ENCODE assay signal across 22 cellular contexts in the genomic region with DNA sequence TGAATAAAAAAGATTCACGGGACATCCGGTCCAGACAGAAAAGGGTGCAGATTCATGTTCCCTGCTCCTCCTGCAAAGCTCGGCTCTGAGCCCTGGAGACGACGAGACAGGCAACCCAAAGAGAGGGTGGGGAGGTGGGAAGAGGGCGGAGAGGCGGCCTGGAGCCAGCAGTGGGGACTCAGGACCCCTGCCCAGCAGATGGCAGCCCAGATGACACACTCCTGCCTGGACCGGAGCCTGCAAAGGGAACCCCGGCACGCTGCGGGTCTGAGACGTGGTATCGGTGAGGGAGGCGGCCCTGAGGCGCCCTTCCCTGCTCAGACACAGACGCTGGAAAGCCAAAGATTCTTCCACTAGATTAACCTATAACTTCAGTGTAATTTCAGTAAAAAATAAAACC.
DNase-seq lines count a peak whose midpoint lies in the region; ATAC-seq and TF ChIP-seq lines count a peak whose summit lies in the region.
"Had no signal": no experiment of that assay in that cellular context is flagged by ENCODE, and none has a peak within 500 bp of the region (broad histone marks: within the 10 kb centered on the region; RNA-seq: fewer than 3 reads in every experiment).

No MANE protein-coding gene starts in this region.

- no peaks in the 10 kb centered on the region for H3K9me2 ChIP-seq in OCI-LY1 (ENCODE audit: low read depth, low read length)

- peaks cover 11% of the 10 kb centered on the region for H3K27me3 Mint-ChIP-seq in activated CD4-positive, alpha-beta T cell treated with anti-CD3 and anti-CD28 coated beads for 36 hours
- H3K27me3 Mint-ChIP-seq in glutamatergic neuron (ENCODE audit: unreplicated experiment) = peaks cover 15% of the 10 kb centered on the region

- no peak for ATAC-seq in activated CD4-positive, alpha-beta T cell treated with anti-CD3 and anti-CD28 coated beads for 36 hours
- ATAC-seq in GM18867 (IDR thresholded peaks at IDR 0.05; ENCODE audit: unreplicated experiment) = no peak
- ATAC-seq: foreskin keratinocyte had no signal

- no peaks in the 10 kb centered on the region for H3F3A ChIP-seq in OCI-LY1 (ENCODE audit: insufficient read depth, low read length)

- no peaks in the 10 kb centered on the region for H3K79me2 ChIP-seq in OCI-LY1 (ENCODE audit: insufficient read depth, low read length)

- peak overlapping the region in 6 of 11 experiments; percentile 61 to 86 (median 82); a peak in 12 of 22 replicates for H3K27ac ChIP-seq in BLaER1 treated with 17β-estradiol and CSF1 and Interleukin-3, amounts not matched to agents 10 nM and 100 nM
- peak overlapping the region; percentile 82 for H3K27ac ChIP-seq in OCI-LY1 (ENCODE audit: low read depth, low read length, poor library complexity, severe bottlenecking)
- H3K27ac ChIP-seq: brain microvascular endothelial cell, C4-2B, epithelial cell of prostate, foreskin keratinocyte had no signal

- peaks cover 10% of the 10 kb centered on the region for H3K36me3 Mint-ChIP-seq in activated CD4-positive, alpha-beta T cell treated with anti-CD3 and anti-CD28 coated beads for 36 hours (ENCODE audit: low read depth)
- H3K36me3 Mint-ChIP-seq in glutamatergic neuron (ENCODE audit: unreplicated experiment) = no peaks in the 10 kb centered on the region

- peak overlapping the region; percentile 96 to 99 (median 98) for H3K4me2 ChIP-seq in BLaER1 treated with 17β-estradiol and CSF1 and Interleukin-3, amounts not matched to agents 10 nM and 100 nM
- peak overlapping the region; percentile 57 for H3K4me2 ChIP-seq in OCI-LY1 (ENCODE audit: low read length)

- H3K9me3 Mint-ChIP-seq in activated CD4-positive, alpha-beta T cell treated with anti-CD3 and anti-CD28 coated beads for 36 hours (ENCODE audit: low read depth) = no peaks in the 10 kb centered on the region
- no peaks in the 10 kb centered on the region for H3K9me3 Mint-ChIP-seq in glutamatergic neuron (ENCODE audit: unreplicated experiment)
- H3K9me3 Mint-ChIP-seq: activated naive CD4-positive, alpha-beta T cell treated with anti-CD3 and anti-CD28 coated beads, Interleukin-2, amount 50 U/mL, for 72 hours had no signal

- H3K4me3 ChIP-seq in BLaER1 treated with 17β-estradiol and CSF1 and Interleukin-3, amounts not matched to agents 10 nM and 100 nM = peak overlapping the region in 6 of 10 experiments; percentile 42 to 62 (median 51); a peak in 7 of 20 replicates
- H3K4me3 ChIP-seq in OCI-LY1 (ENCODE audit: low read depth, low read length, poor library complexity, severe bottlenecking) = peak overlapping the region; percentile 17

- CTCF ChIA-PET in activated CD4-positive, alpha-beta T cell treated with anti-CD3 and anti-CD28 coated beads for 36 hours (lab: Charles Lee) = no interaction called here

- H3K36me3 ChIP-seq in BLaER1 treated with 17β-estradiol and CSF1 and Interleukin-3, amounts not matched to agents 10 nM and 100 nM = peaks cover 0 to 22% (median 0%) of the 10 kb centered on the region in 11 experiments; a peak in 3 of 22 replicates
- H3K36me3 ChIP-seq in OCI-LY1 (ENCODE audit: insufficient read depth, low read length) = peaks cover 22% of the 10 kb centered on the region
- H3K36me3 ChIP-seq: brain microvascular endothelial cell had no signal

- intact Hi-C loops in activated CD4-positive, alpha-beta T cell treated with anti-CD3 and anti-CD28 coated beads for 36 hours (cut with DNase I, micrococcal nuclease) = loop anchor here (5.0 kb wide), 5 partner anchors 41 to 431 kb away; partner anchors contain the start of gene EIF3B (in 1 of the 2)

- peaks cover 79% of the 10 kb centered on the region for H3K4me1 Mint-ChIP-seq in activated CD4-positive, alpha-beta T cell treated with anti-CD3 and anti-CD28 coated beads for 36 hours
- H3K4me1 Mint-ChIP-seq in glutamatergic neuron (ENCODE audit: low read depth, unreplicated experiment) = peaks cover 23% of the 10 kb centered on the region

- H3K27me3 ChIP-seq in BLaER1 treated with 17β-estradiol and CSF1 and Interleukin-3, amounts not matched to agents 10 nM and 100 nM = peaks cover 0 to 24% (median 0%) of the 10 kb centered on the region in 11 experiments; a peak in 6 of 22 replicates
- H3K27me3 ChIP-seq in OCI-LY1 (ENCODE audit: insufficient read depth, low read length) = no peaks in the 10 kb centered on the region
- H3K27me3 ChIP-seq: brain microvascular endothelial cell, foreskin keratinocyte had no signal

- peak overlapping the region; percentile 76 for H3K27ac Mint-ChIP-seq in activated CD4-positive, alpha-beta T cell treated with anti-CD3 and anti-CD28 coated beads for 36 hours
- peak overlapping the region; percentile 48 for H3K27ac Mint-ChIP-seq in glutamatergic neuron (ENCODE audit: unreplicated experiment)

- TF ChIP-seq CTCF in OCI-LY1 (IDR thresholded peaks at IDR 0.05; ENCODE audit: low read length) (no peak; the same call in 1 of the 2 replicates), glutamatergic neuron (IDR thresholded peaks at IDR 0.05; ENCODE audit: partially characterized antibody, unreplicated experiment) (no peak)

- H3K9ac ChIP-seq in BLaER1 treated with 17β-estradiol and CSF1 and Interleukin-3, amounts not matched to agents 10 nM and 100 nM = peak overlapping the region in 7 of 11 experiments; percentile 14 to 77 (median 72); a peak in 15 of 22 replicates
- peak overlapping the region; percentile 17; the same call in 1 of the 2 replicates for H3K9ac ChIP-seq in OCI-LY1 (ENCODE audit: low read length)

- H3K4me1 ChIP-seq in BLaER1 treated with 17β-estradiol and CSF1 and Interleukin-3, amounts not matched to agents 10 nM and 100 nM = peaks cover 81 to 99% (median 94%) of the 10 kb centered on the region in 10 experiments
- peaks cover 55% of the 10 kb centered on the region for H3K4me1 ChIP-seq in OCI-LY1 (ENCODE audit: insufficient read depth, low read length, severe bottlenecking)

- no peak overlapping the region for H2AFZ ChIP-seq in OCI-LY1 (ENCODE audit: low read length)

- POLR2A ChIA-PET in activated CD4-positive, alpha-beta T cell treated with anti-CD3 and anti-CD28 coated beads for 36 hours (lab: Charles Lee) = no interaction called here

- H3K9me3 ChIP-seq in BLaER1 treated with 17β-estradiol and CSF1 and Interleukin-3, amounts not matched to agents 10 nM and 100 nM (replicated peaks in 1 of 11) = no peaks in the 10 kb centered on the region
- H3K9me3 ChIP-seq in OCI-LY1 (ENCODE audit: low read length) = no peaks in the 10 kb centered on the region

- peak overlapping the region; percentile 68 for H3K4me3 Mint-ChIP-seq in activated CD4-positive, alpha-beta T cell treated with anti-CD3 and anti-CD28 coated beads for 36 hours
- H3K4me3 Mint-ChIP-seq in glutamatergic neuron (ENCODE audit: unreplicated experiment) = no peak overlapping the region

- peaks cover 63 to 100% (median 94%) of the 10 kb centered on the region in 11 experiments for H4K20me1 ChIP-seq in BLaER1 treated with 17β-estradiol and CSF1 and Interleukin-3, amounts not matched to agents 10 nM and 100 nM
- H4K20me1 ChIP-seq in OCI-LY1 (ENCODE audit: insufficient read depth, low read length) = no peaks in the 10 kb centered on the region

- DNase-seq in activated CD4-positive, alpha-beta T cell treated with anti-CD3 and anti-CD28 coated beads for 36 hours = no peak
- no peak for DNase-seq in activated CD4-positive, alpha-beta T cell treated with anti-CD3 and anti-CD28 coated beads for 48 hours
- DNase-seq in glutamatergic neuron (peak; percentile 44), NCI-H2081 treated with DMSO at 0.1 percent for 48 hours (lab: John Stamatoyannopoulos, UW) (no peak), DMS79 treated with DMSO at 0.1 percent for 48 hours (lab: John Stamatoyannopoulos, UW) (no peak)
- DNase-seq: brain microvascular endothelial cell, dermis blood vessel endothelial cell, foreskin keratinocyte, GOT3, kidney glomerular epithelial cell, midbrain, MM.1S, NCI-H187, NCI-H345, retina, SW 1271 had no signal
